ENCODE assay signal across 18 cellular contexts in genomic region chr2:134283701-134284100, GRCh38. TPM values are rescaled to one million over a fixed set of nuclear protein-coding genes. Genes with fewer than 3 reads are reported as not detected.
A peak's percentile ranks its signal among the peaks of the same experiment; 100 is the strongest.
DNase-seq lines count a peak whose midpoint lies in the region; TF ChIP-seq lines count a peak whose summit lies in the region.
"Had no signal": no experiment of that assay in that cellular context is flagged by ENCODE, and none has a peak within 500 bp of the region (broad histone marks: within the 10 kb centered on the region; RNA-seq: fewer than 3 reads in every experiment).

No MANE protein-coding gene starts in this region.

- H3K27me3 ChIP-seq in OCI-LY1 (ENCODE audit: insufficient read depth, low read length) (no peaks in the 10 kb centered on the region), stomach (no peaks in the 10 kb centered on the region)
- H3K27me3 ChIP-seq: body of pancreas, foreskin keratinocyte, uterus had no signal

- no peaks in the 10 kb centered on the region for H3K9me3 Mint-ChIP-seq in activated naive CD4-positive, alpha-beta T cell treated with anti-CD3 and anti-CD28 coated beads, Interleukin-2, amount 50 U/mL, for 24 hours
- H3K9me3 Mint-ChIP-seq: mesothelial cell of epicardium had no signal

- no peak for DNase-seq in activated naive CD4-positive, alpha-beta T cell treated with Interleukin-2 at 50 U/mL for 16 hours
- DNase-seq in fibroblast of peridontal ligament (ENCODE audit: extremely low read depth) (peak; percentile 37), C1 segment of cervical spinal cord (lab: John Stamatoyannopoulos, UW) (no peak), stomach (no peak), nucleus accumbens (lab: John Stamatoyannopoulos, UW) (no peak), T-helper 9 cell (no peak)
- DNase-seq: activated gamma-delta T cell, body of pancreas, Calu3, cortex of kidney, foreskin keratinocyte, NCI-H1092, NCI-H69, retina, uterus had no signal

- no peak for TF ChIP-seq POLR2A in stomach (IDR thresholded peaks at IDR 0.05)

- H4K20me1 ChIP-seq in OCI-LY1 (ENCODE audit: insufficient read depth, low read length) = no peaks in the 10 kb centered on the region

- intact Hi-C loops in stomach (cut with DNase I; ENCODE audit: low total_unique reads) = no loop called here

- H3K4me1 ChIP-seq in OCI-LY1 (ENCODE audit: insufficient read depth, low read length, severe bottlenecking) (peaks cover 100% of the 10 kb centered on the region), stomach (peaks cover 0 to 29% (median 15%) of the 10 kb centered on the region in 4 donors)
- H3K4me1 ChIP-seq: foreskin keratinocyte, uterus had no signal

- no peaks in the 10 kb centered on the region for H3K27me3 Mint-ChIP-seq in activated naive CD4-positive, alpha-beta T cell treated with anti-CD3 and anti-CD28 coated beads, Interleukin-2, amount 50 U/mL, for 24 hours

- H3K9ac ChIP-seq in OCI-LY1 (ENCODE audit: low read length) = peak overlapping the region; percentile 52

- H3K36me3 ChIP-seq in OCI-LY1 (ENCODE audit: insufficient read depth, low read length) (peaks cover 2% of the 10 kb centered on the region; the same call in 1 of the 2 replicates), stomach (peaks cover 0 to 1% (median 0%) of the 10 kb centered on the region in 4 donors)
- H3K36me3 ChIP-seq: uterus had no signal

- H3F3A ChIP-seq in OCI-LY1 (ENCODE audit: insufficient read depth, low read length) = no peaks in the 10 kb centered on the region

- WGBS in stomach, 5 donors = 84 to 90% (median 88%) methylated on average over 5 of the region's 5 CpGs

- H3K27ac ChIP-seq in OCI-LY1 (ENCODE audit: low read depth, low read length, poor library complexity, severe bottlenecking) (peak overlapping the region; percentile 97), stomach (no peak overlapping the region)
- H3K27ac ChIP-seq: body of pancreas, foreskin keratinocyte, uterus had no signal

- H3K4me2 ChIP-seq in OCI-LY1 (ENCODE audit: low read length) = peak overlapping the region; percentile 64

- H3K9me3 ChIP-seq in OCI-LY1 (ENCODE audit: low read length) (no peaks in the 10 kb centered on the region), stomach (no peaks in the 10 kb centered on the region)
- H3K9me3 ChIP-seq: body of pancreas, uterus had no signal

- peak overlapping the region; percentile 10 for H3K4me3 ChIP-seq in OCI-LY1 (ENCODE audit: low read depth, low read length, poor library complexity, severe bottlenecking)
- no peak overlapping the region for H3K4me3 ChIP-seq in stomach
- H3K4me3 ChIP-seq: body of pancreas, uterus had no signal

- no peak overlapping the region for H3K27ac Mint-ChIP-seq in activated naive CD4-positive, alpha-beta T cell treated with anti-CD3 and anti-CD28 coated beads, Interleukin-2, amount 50 U/mL, for 24 hours
- H3K27ac Mint-ChIP-seq: mesothelial cell of epicardium had no signal

- peaks cover 48% of the 10 kb centered on the region for H3K79me2 ChIP-seq in OCI-LY1 (ENCODE audit: insufficient read depth, low read length)

- peaks cover 4% of the 10 kb centered on the region for H3K36me3 Mint-ChIP-seq in activated naive CD4-positive, alpha-beta T cell treated with anti-CD3 and anti-CD28 coated beads, Interleukin-2, amount 50 U/mL, for 24 hours
- H3K36me3 Mint-ChIP-seq: mesothelial cell of epicardium had no signal

- TF ChIP-seq EP300 in stomach (IDR thresholded peaks at IDR 0.05) = no peak

- H3K9me2 ChIP-seq in OCI-LY1 (ENCODE audit: low read depth, low read length) = no peaks in the 10 kb centered on the region

- TF ChIP-seq CTCF in OCI-LY1 (IDR thresholded peaks at IDR 0.05; ENCODE audit: low read length) (no peak), stomach (IDR thresholded peaks at IDR 0.05) (no peak)

- H3K4me1 Mint-ChIP-seq in activated naive CD4-positive, alpha-beta T cell treated with anti-CD3 and anti-CD28 coated beads, Interleukin-2, amount 50 U/mL, for 24 hours = peaks cover 56% of the 10 kb centered on the region

- H2AFZ ChIP-seq in OCI-LY1 (ENCODE audit: low read length) = no peak overlapping the region

- peak overlapping the region; percentile 7 for H3K4me3 Mint-ChIP-seq in activated naive CD4-positive, alpha-beta T cell treated with anti-CD3 and anti-CD28 coated beads, Interleukin-2, amount 50 U/mL, for 24 hours
- H3K4me3 Mint-ChIP-seq: mesothelial cell of epicardium had no signal

RNA-seq across cellular contexts. Expression of gene MGAT5, which starts 29.8 kb away (rescaled TPM):
- 100 to 1,000 TPM in 1 of 5 donors, 10 to 100 TPM in 4; 35.0 to 125 (median 75.8) TPM for total RNA-seq in stomach
- polyA plus RNA-seq in stomach = 1 to 10 TPM; 3.9 to 5.4 (median 4.4) TPM
